In genomic region chr9:33024966-33025571, GRCh38 we compare ENCODE assay signal across 1 cellular context.
TF ChIP-seq lines count a peak whose summit lies in the region.

TSS of gene DNAJA1 (plus strand) at chr9:33025273. CDS start at chr9:33026485, 1,212 bp downstream.

TF ChIP-seq in HepG2, 621 proteins besides CTCF, POLR2A, EP300 and RAD21 (continued from another document and continues in another):
- TF ChIP-seq, protein P1, sequence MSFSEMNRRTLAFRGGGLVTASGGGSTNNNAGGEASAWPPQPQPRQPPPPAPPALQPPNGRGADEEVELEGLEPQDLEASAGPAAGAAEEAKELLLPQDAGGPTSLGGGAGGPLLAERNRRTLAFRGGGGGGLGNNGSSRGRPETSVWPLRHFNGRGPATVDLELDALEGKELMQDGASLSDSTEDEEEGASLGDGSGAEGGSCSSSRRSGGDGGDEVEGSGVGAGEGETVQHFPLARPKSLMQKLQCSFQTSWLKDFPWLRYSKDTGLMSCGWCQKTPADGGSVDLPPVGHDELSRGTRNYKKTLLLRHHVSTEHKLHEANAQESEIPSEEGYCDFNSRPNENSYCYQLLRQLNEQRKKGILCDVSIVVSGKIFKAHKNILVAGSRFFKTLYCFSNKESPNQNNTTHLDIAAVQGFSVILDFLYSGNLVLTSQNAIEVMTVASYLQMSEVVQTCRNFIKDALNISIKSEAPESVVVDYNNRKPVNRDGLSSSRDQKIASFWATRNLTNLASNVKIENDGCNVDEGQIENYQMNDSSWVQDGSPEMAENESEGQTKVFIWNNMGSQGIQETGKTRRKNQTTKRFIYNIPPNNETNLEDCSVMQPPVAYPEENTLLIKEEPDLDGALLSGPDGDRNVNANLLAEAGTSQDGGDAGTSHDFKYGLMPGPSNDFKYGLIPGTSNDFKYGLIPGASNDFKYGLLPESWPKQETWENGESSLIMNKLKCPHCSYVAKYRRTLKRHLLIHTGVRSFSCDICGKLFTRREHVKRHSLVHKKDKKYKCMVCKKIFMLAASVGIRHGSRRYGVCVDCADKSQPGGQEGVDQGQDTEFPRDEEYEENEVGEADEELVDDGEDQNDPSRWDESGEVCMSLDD (CRISPR knock-in tag; IDR thresholded peaks at IDR 0.05; ENCODE audit: borderline replicate concordance), result no peak
- TF ChIP-seq ATAD3A (CRISPR knock-in tag; IDR thresholded peaks at IDR 0.05) (no peak), CHCHD3 (CRISPR knock-in tag; IDR thresholded peaks at IDR 0.05) (no peak), SKI (IDR thresholded peaks at IDR 0.05; ENCODE audit: partially characterized antibody) (no peak), NFE2 (CRISPR knock-in tag; IDR thresholded peaks at IDR 0.05) (no peak), GRHL1 (CRISPR knock-in tag; conservative IDR thresholded peaks at IDR 0.05) (no peak), KMT2A (CRISPR knock-in tag; IDR thresholded peaks at IDR 0.05) (0 out of 2 replicates have a peak, but pooled peaks have one; percentile 61), NR2F2 (IDR thresholded peaks at IDR 0.05; ENCODE audit: borderline replicate concordance, low read depth) (no peak; the same call in 1 of the 2 replicates), HIC2 (CRISPR knock-in tag; IDR thresholded peaks at IDR 0.05; ENCODE audit: low read depth) (no peak), ATF7-NPFF (CRISPR knock-in tag; IDR thresholded peaks at IDR 0.05; ENCODE audit: low read depth) (peak; percentile 24; the same call in 1 of the 2 replicates), ZNF3 (CRISPR knock-in tag; IDR thresholded peaks at IDR 0.05) (no peak), DBP (CRISPR knock-in tag; IDR thresholded peaks at IDR 0.05; ENCODE audit: not compliant biosample characterization) (no peak), NPAS2 (CRISPR knock-in tag; IDR thresholded peaks at IDR 0.05; ENCODE audit: borderline replicate concordance) (no peak), ZNF235 (CRISPR knock-in tag; IDR thresholded peaks at IDR 0.05; ENCODE audit: borderline replicate concordance) (peak; percentile 72; the same call in 1 of the 2 replicates), GZF1 (CRISPR knock-in tag; IDR thresholded peaks at IDR 0.05) (no peak), ERF (CRISPR knock-in tag; IDR thresholded peaks at IDR 0.05) (peak; percentile 22; the same call in 1 of the 2 replicates), ZNF790 (CRISPR knock-in tag; IDR thresholded peaks at IDR 0.05; ENCODE audit: borderline replicate concordance) (no peak), ZMYM3 (CRISPR knock-in tag; IDR thresholded peaks at IDR 0.05) (no peak), ZNF33A (CRISPR knock-in tag; IDR thresholded peaks at IDR 0.05; ENCODE audit: borderline replicate concordance) (no peak), KDM5B (CRISPR knock-in tag; IDR thresholded peaks at IDR 0.05; ENCODE audit: borderline replicate concordance) (peak; percentile 98), ZNF292 (CRISPR knock-in tag; IDR thresholded peaks at IDR 0.05; ENCODE audit: borderline replicate concordance, low read depth) (no peak), ZNF589 (CRISPR knock-in tag; conservative IDR thresholded peaks at IDR 0.05) (peak; percentile 94), THYN1 (CRISPR knock-in tag; IDR thresholded peaks at IDR 0.05; ENCODE audit: borderline replicate concordance, low read depth) (no peak), ESRRA (CRISPR knock-in tag; IDR thresholded peaks at IDR 0.05; ENCODE audit: low read depth) (peak; percentile 88; the same call in 1 of the 2 replicates), NR2F1 (CRISPR knock-in tag; IDR thresholded peaks at IDR 0.05) (0 out of 4 replicates have a peak, but pooled peaks of 1 of the 2 experiments have one; percentile 1), MXI1 (IDR thresholded peaks at IDR 0.05; ENCODE audit: borderline replicate concordance, low read depth, low read length) (peak; percentile 94; the same call in 2 of the 3 replicates), ZNF607 (CRISPR knock-in tag; IDR thresholded peaks at IDR 0.05; ENCODE audit: borderline replicate concordance) (peak; percentile 48; the same call in 1 of the 2 replicates), ZNF230 (CRISPR knock-in tag; IDR thresholded peaks at IDR 0.05) (peak; percentile 87; the same call in 1 of the 2 replicates), ZNF737 (CRISPR knock-in tag; IDR thresholded peaks at IDR 0.05; ENCODE audit: borderline replicate concordance) (no peak), RFX1 (IDR thresholded peaks at IDR 0.05) (peak; percentile 93), RORA (CRISPR knock-in tag; IDR thresholded peaks at IDR 0.05) (no peak), ZNF510 (CRISPR knock-in tag; IDR thresholded peaks at IDR 0.05; ENCODE audit: low read depth) (peak; percentile 40; the same call in 1 of the 2 replicates), NR2F6 (IDR thresholded peaks at IDR 0.05) (no peak), NR2F6 (CRISPR knock-in tag; IDR thresholded peaks at IDR 0.05) (no peak), ZHX1 (CRISPR knock-in tag; IDR thresholded peaks at IDR 0.05; ENCODE audit: low read depth) (peak; percentile 45), ZNF746 (CRISPR knock-in tag; IDR thresholded peaks at IDR 0.05) (no peak; the same call in 1 of the 2 replicates)
- TF ChIP-seq, protein P2, sequence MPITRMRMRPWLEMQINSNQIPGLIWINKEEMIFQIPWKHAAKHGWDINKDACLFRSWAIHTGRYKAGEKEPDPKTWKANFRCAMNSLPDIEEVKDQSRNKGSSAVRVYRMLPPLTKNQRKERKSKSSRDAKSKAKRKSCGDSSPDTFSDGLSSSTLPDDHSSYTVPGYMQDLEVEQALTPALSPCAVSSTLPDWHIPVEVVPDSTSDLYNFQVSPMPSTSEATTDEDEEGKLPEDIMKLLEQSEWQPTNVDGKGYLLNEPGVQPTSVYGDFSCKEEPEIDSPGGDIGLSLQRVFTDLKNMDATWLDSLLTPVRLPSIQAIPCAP (CRISPR knock-in tag; IDR thresholded peaks at IDR 0.05; ENCODE audit: low read depth), result no peak
- TF ChIP-seq, protein P3, sequence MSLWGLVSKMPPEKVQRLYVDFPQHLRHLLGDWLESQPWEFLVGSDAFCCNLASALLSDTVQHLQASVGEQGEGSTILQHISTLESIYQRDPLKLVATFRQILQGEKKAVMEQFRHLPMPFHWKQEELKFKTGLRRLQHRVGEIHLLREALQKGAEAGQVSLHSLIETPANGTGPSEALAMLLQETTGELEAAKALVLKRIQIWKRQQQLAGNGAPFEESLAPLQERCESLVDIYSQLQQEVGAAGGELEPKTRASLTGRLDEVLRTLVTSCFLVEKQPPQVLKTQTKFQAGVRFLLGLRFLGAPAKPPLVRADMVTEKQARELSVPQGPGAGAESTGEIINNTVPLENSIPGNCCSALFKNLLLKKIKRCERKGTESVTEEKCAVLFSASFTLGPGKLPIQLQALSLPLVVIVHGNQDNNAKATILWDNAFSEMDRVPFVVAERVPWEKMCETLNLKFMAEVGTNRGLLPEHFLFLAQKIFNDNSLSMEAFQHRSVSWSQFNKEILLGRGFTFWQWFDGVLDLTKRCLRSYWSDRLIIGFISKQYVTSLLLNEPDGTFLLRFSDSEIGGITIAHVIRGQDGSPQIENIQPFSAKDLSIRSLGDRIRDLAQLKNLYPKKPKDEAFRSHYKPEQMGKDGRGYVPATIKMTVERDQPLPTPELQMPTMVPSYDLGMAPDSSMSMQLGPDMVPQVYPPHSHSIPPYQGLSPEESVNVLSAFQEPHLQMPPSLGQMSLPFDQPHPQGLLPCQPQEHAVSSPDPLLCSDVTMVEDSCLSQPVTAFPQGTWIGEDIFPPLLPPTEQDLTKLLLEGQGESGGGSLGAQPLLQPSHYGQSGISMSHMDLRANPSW (CRISPR knock-in tag; IDR thresholded peaks at IDR 0.05; ENCODE audit: borderline replicate concordance), result peak; percentile 80; the same call in 1 of the 2 replicates
- TF ChIP-seq, protein P4, sequence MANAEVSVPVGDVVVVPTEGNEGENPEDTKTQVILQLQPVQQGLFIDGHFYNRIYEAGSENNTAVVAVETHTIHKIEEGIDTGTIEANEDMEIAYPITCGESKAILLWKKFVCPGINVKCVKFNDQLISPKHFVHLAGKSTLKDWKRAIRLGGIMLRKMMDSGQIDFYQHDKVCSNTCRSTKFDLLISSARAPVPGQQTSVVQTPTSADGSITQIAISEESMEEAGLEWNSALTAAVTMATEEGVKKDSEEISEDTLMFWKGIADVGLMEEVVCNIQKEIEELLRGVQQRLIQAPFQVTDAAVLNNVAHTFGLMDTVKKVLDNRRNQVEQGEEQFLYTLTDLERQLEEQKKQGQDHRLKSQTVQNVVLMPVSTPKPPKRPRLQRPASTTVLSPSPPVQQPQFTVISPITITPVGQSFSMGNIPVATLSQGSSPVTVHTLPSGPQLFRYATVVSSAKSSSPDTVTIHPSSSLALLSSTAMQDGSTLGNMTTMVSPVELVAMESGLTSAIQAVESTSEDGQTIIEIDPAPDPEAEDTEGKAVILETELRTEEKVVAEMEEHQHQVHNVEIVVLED (CRISPR knock-in tag; IDR thresholded peaks at IDR 0.05; ENCODE audit: borderline replicate concordance), result peak; percentile 77
- TF ChIP-seq, protein P5, sequence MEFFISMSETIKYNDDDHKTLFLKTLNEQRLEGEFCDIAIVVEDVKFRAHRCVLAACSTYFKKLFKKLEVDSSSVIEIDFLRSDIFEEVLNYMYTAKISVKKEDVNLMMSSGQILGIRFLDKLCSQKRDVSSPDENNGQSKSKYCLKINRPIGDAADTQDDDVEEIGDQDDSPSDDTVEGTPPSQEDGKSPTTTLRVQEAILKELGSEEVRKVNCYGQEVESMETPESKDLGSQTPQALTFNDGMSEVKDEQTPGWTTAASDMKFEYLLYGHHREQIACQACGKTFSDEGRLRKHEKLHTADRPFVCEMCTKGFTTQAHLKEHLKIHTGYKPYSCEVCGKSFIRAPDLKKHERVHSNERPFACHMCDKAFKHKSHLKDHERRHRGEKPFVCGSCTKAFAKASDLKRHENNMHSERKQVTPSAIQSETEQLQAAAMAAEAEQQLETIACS (CRISPR knock-in tag; IDR thresholded peaks at IDR 0.05), result no peak
